Comparison of ENCODE assay signal across 17 cellular contexts in genomic region chr1:203488539-203488938, GRCh38. TPM values are rescaled to one million over a fixed set of nuclear protein-coding genes. Genes with fewer than 3 reads are reported as not detected.
DNase-seq lines count a peak whose midpoint lies in the region; ATAC-seq and TF ChIP-seq lines count a peak whose summit lies in the region.
"Had no signal": no experiment of that assay in that cellular context is flagged by ENCODE, and none has a peak within 500 bp of the region (broad histone marks: within the 10 kb centered on the region; RNA-seq: fewer than 3 reads in every experiment).

No MANE protein-coding gene starts in this region.

- H3K18ac ChIP-seq in mesendoderm (ENCODE audit: low read length), result no peak overlapping the region

- no peak overlapping the region for H2BK120ac ChIP-seq in mesendoderm (ENCODE audit: low read depth, low read length)

- H3K36me3 Mint-ChIP-seq in GM23338 (ENCODE audit: low read depth) (no peaks in the 10 kb centered on the region), T-helper 17 cell (ENCODE audit: low read depth) (no peaks in the 10 kb centered on the region)
- no peaks in the 10 kb centered on the region for H3K36me3 Mint-ChIP-seq in activated CD4-positive, alpha-beta memory T cell treated with anti-CD3 and anti-CD28 coated beads, Interleukin-2, amount 10 ng/mL, durations not matched to agents 7 days and 5 days (ENCODE audit: low read depth)
- H3K36me3 Mint-ChIP-seq: CD4-positive, alpha-beta memory T cell had no signal

- H4K5ac ChIP-seq in mesendoderm (ENCODE audit: low read length), result no peak overlapping the region

- H3K27ac ChIP-seq in GM23338 (ENCODE audit: low read depth), result no peak overlapping the region
- H3K27ac ChIP-seq in mesendoderm (ENCODE audit: low read depth, low read length), result no peak overlapping the region
- H3K27ac ChIP-seq in tibial nerve, result peak overlapping the region in 3 of 4 donors; percentile 80 to 90 (median 87)
- no peak overlapping the region for H3K27ac ChIP-seq in psoas muscle
- H3K27ac ChIP-seq: SJCRH30 had no signal

- H3K4me1 Mint-ChIP-seq in GM23338 (peaks cover 28% of the 10 kb centered on the region), T-helper 17 cell (peaks cover 17% of the 10 kb centered on the region)
- H3K4me1 Mint-ChIP-seq in activated CD4-positive, alpha-beta memory T cell treated with anti-CD3 and anti-CD28 coated beads, Interleukin-2, amount 10 ng/mL, durations not matched to agents 7 days and 5 days, result peaks cover 9% of the 10 kb centered on the region

- no peak overlapping the region for H3K4ac ChIP-seq in mesendoderm (ENCODE audit: low read depth, low read length)

- H3K4me3 ChIP-seq in GM23338 (no peak overlapping the region), mesendoderm (ENCODE audit: low read length) (no peak overlapping the region), tibial nerve (no peak overlapping the region), psoas muscle (no peak overlapping the region)

- no peak overlapping the region for H2BK15ac ChIP-seq in mesendoderm (replicated peaks; ENCODE audit: low read depth)

- TF ChIP-seq EP300 in tibial nerve (IDR thresholded peaks at IDR 0.05), result no peak

- H3K27ac Mint-ChIP-seq in GM23338 (no peak overlapping the region), T-helper 17 cell (no peak overlapping the region)
- no peak overlapping the region for H3K27ac Mint-ChIP-seq in activated CD4-positive, alpha-beta memory T cell treated with anti-CD3 and anti-CD28 coated beads, Interleukin-2, amount 10 ng/mL, durations not matched to agents 7 days and 5 days

- no peaks in the 10 kb centered on the region for H3K9me2 ChIP-seq in GM23338 (ENCODE audit: insufficient read depth)

- no peaks in the 10 kb centered on the region for H4K20me1 ChIP-seq in GM23338 (replicated peaks; ENCODE audit: insufficient read depth)
- H4K20me1 ChIP-seq: BLaER1 had no signal

- no peak overlapping the region for H3K9ac ChIP-seq in mesendoderm (ENCODE audit: low read length)

- H3K36me3 ChIP-seq in GM23338 (ENCODE audit: insufficient read depth) (no peaks in the 10 kb centered on the region), mesendoderm (ENCODE audit: control insufficient read depth, insufficient read depth, low read length) (no peaks in the 10 kb centered on the region), tibial nerve (peaks cover 0 to 39% (median 0%) of the 10 kb centered on the region in 3 donors), psoas muscle (ENCODE audit: insufficient read depth in 1 of 2, low read depth in 1 of 2) (no peaks in the 10 kb centered on the region)
- H3K36me3 ChIP-seq: BLaER1, SJCRH30 had no signal

- H3K79me2 ChIP-seq in GM23338 (replicated peaks; ENCODE audit: insufficient read depth), result no peaks in the 10 kb centered on the region
- no peaks in the 10 kb centered on the region for H3K79me2 ChIP-seq in mesendoderm (ENCODE audit: control insufficient read depth, insufficient read depth, low read length)

- CTCF ChIA-PET in activated CD4-positive, alpha-beta memory T cell treated with anti-CD3 and anti-CD28 coated beads, Interleukin-2, amount 10 ng/mL, durations not matched to agents 7 days and 5 days (lab: Charles Lee), result interaction anchor here (0.7 to 9.4 kb wide), 20 partner anchors 8 to 233 kb away, joined by 3 to 149 read pairs (median 4); partner anchors contain the start of gene PRELP

- TF ChIP-seq POLR2A in tibial nerve (IDR thresholded peaks at IDR 0.05), result peak in 1 of 2 donors; percentile 6

- no peaks in the 10 kb centered on the region for H3K9me3 Mint-ChIP-seq in GM23338
- H3K9me3 Mint-ChIP-seq in activated CD4-positive, alpha-beta memory T cell treated with anti-CD3 and anti-CD28 coated beads, Interleukin-2, amount 10 ng/mL, durations not matched to agents 7 days and 5 days, result no peaks in the 10 kb centered on the region
- H3K9me3 Mint-ChIP-seq: CD4-positive, alpha-beta memory T cell had no signal

- POLR2A ChIA-PET in activated CD4-positive, alpha-beta memory T cell treated with anti-CD3 and anti-CD28 coated beads, Interleukin-2, amount 10 ng/mL, durations not matched to agents 7 days and 5 days (lab: Charles Lee), result interaction anchor here (1.0 to 2.0 kb wide), 3 partner anchors 216 to 221 kb away, joined by 3 to 8 read pairs (median 6); no protein-coding TSS in a partner anchor

- in situ Hi-C loops in GM13977 (cut with MboI; ENCODE audit: low pct_unique_long_range_greater_than_20kb, low sequenced_read_pairs, unreplicated experiment), result loop anchor here (10.0 kb wide), 2 partner anchors 144 to 214 kb away; no protein-coding TSS in a partner anchor

- H3F3A ChIP-seq in GM23338 (replicated peaks; ENCODE audit: low read depth), result no peaks in the 10 kb centered on the region

- no peak overlapping the region for H3K4me3 Mint-ChIP-seq in GM23338
- H3K4me3 Mint-ChIP-seq in T-helper 17 cell, result peak overlapping the region; percentile 28
- H3K4me3 Mint-ChIP-seq in activated CD4-positive, alpha-beta memory T cell treated with anti-CD3 and anti-CD28 coated beads, Interleukin-2, amount 10 ng/mL, durations not matched to agents 7 days and 5 days, result no peak overlapping the region

- peak overlapping the region; percentile 26 for H3K56ac ChIP-seq in mesendoderm (ENCODE audit: low read length)

- TF ChIP-seq CTCF in GM23338 (conservative IDR thresholded peaks at IDR 0.05; ENCODE audit: low read depth in 2 of 2), result no peak
- TF ChIP-seq CTCF in tibial nerve (IDR thresholded peaks at IDR 0.05), result no peak
- TF ChIP-seq CTCF in psoas muscle (IDR thresholded peaks at IDR 0.05), result no peak
- TF ChIP-seq CTCF in GM13977 (IDR thresholded peaks at IDR 0.05; ENCODE audit: extremely low read depth, insufficient read depth, missing control alignments), result no peak

- H3K27me3 Mint-ChIP-seq in GM23338 (ENCODE audit: insufficient read depth, low read depth, poor library complexity), result peaks cover 7% of the 10 kb centered on the region
- peaks cover 20% of the 10 kb centered on the region for H3K27me3 Mint-ChIP-seq in T-helper 17 cell
- H3K27me3 Mint-ChIP-seq in activated CD4-positive, alpha-beta memory T cell treated with anti-CD3 and anti-CD28 coated beads, Interleukin-2, amount 10 ng/mL, durations not matched to agents 7 days and 5 days, result peaks cover 15% of the 10 kb centered on the region

- DNase-seq in GM23338 (ENCODE audit: low spot score), result no peak
- no peak for DNase-seq in T-helper 17 cell
- DNase-seq in mesendoderm, result no peak
- no peak for DNase-seq in tibial nerve (ENCODE audit: low spot score in 2 of 2)
- no peak for DNase-seq in activated CD4-positive, alpha-beta memory T cell treated with anti-CD3 and anti-CD28 coated beads, Interleukin-2, amount 10 ng/mL, durations not matched to agents 7 days and 5 days
- DNase-seq in psoas muscle, result no peak
- DNase-seq in GM13977 (ENCODE audit: low spot score), result no peak
- DNase-seq: CD4-positive, alpha-beta memory T cell; DMS153; GF-D8; GOT3; NCI-H1105; NCI-H2081; NCI-H2171 treated with DMSO at 0.1 percent for 48 hours; NCI-H446 treated with DMSO at 0.1 percent for 48 hours; SJCRH30 had no signal

- H3K79me1 ChIP-seq in mesendoderm (ENCODE audit: low read length), result no peaks in the 10 kb centered on the region

- H2AFZ ChIP-seq in GM23338, result peak overlapping the region; percentile 99; the same call in 1 of the 2 replicates

- no peak overlapping the region for H4K8ac ChIP-seq in mesendoderm (ENCODE audit: low read depth, low read length)

- H3K23ac ChIP-seq in mesendoderm (ENCODE audit: low read length), result no peak overlapping the region

- H3K27me3 ChIP-seq in GM23338 (ENCODE audit: insufficient read depth), result no peaks in the 10 kb centered on the region
- no peaks in the 10 kb centered on the region for H3K27me3 ChIP-seq in mesendoderm (ENCODE audit: insufficient read depth, low read length, poor library complexity)
- no peaks in the 10 kb centered on the region for H3K27me3 ChIP-seq in tibial nerve
- no peaks in the 10 kb centered on the region for H3K27me3 ChIP-seq in psoas muscle (ENCODE audit: insufficient read depth in 3 of 3, low read length in 2 of 3)
- H3K27me3 ChIP-seq: BLaER1 had no signal

- H2AK5ac ChIP-seq in mesendoderm (ENCODE audit: low read length), result no peak overlapping the region

- H3K4me1 ChIP-seq in GM23338 (ENCODE audit: insufficient read depth) (peaks cover 6% of the 10 kb centered on the region), mesendoderm (ENCODE audit: control insufficient read depth, low read depth, low read length) (peaks cover 13% of the 10 kb centered on the region), tibial nerve (peaks cover 0 to 66% (median 15%) of the 10 kb centered on the region in 4 donors), psoas muscle (peaks cover 11% of the 10 kb centered on the region)
- H3K4me1 ChIP-seq: SJCRH30 had no signal

- H2BK5ac ChIP-seq in mesendoderm (ENCODE audit: low read length), result no peak overlapping the region

- H3K9me3 ChIP-seq in T-helper 17 cell (ENCODE audit: control insufficient read depth, low read length, poor library complexity, severe bottlenecking), result no peaks in the 10 kb centered on the region
- no peaks in the 10 kb centered on the region for H3K9me3 ChIP-seq in tibial nerve
- no peaks in the 10 kb centered on the region for H3K9me3 ChIP-seq in psoas muscle
- H3K9me3 ChIP-seq: BLaER1, SJCRH30 had no signal

- no CpG with 5 or more reads among the region's 7 CpGs for WGBS in mesendoderm (ENCODE audit: extremely low coverage, insufficient coverage, low lambda C conversion rate)
- WGBS in tibial nerve, 2 donors, result 65 to 79% methylated on average over 7 of the region's 7 CpGs
- WGBS in psoas muscle, 3 donors, result 74 to 82% (median 81%) methylated on average over 7 of the region's 7 CpGs

- intact Hi-C loops in psoas muscle (cut with DNase I), result loop anchor here in 1 of 2 donors (5.0 kb wide), 1 partner anchor 216 kb away; no protein-coding TSS in a partner anchor

- no peak for ATAC-seq in GM23338
- no peak for ATAC-seq in T-helper 17 cell
- ATAC-seq in psoas muscle, result no peak

- H3K4me2 ChIP-seq in GM23338 (no peak overlapping the region), mesendoderm (ENCODE audit: low read length) (no peak overlapping the region)

RNA-seq across cellular contexts. Expression of gene OPTC, which starts 5.4 kb away (rescaled TPM):
- 1.0 TPM in 1 of 2 replicates, not detected in the other for total RNA-seq in GM23338 (2014; rRNA removed; shearing (Covaris generic))
- polyA plus RNA-seq in GM23338 (2016; fragmentation: Nextera tagmentation; extraction: Ambion mirVana) (0.26 and 0.50 TPM in 2 replicates), psoas muscle (not detected)
- total RNA-seq in T-helper 17 cell (not detected), tibial nerve (not detected), psoas muscle (not detected)
- polyA plus RNA-seq in mesendoderm (2013, experiment 1 of 2), result 0.42 TPM
- polyA plus RNA-seq in mesendoderm (2013, experiment 2 of 2), result 0.55 TPM
- total RNA-seq in activated CD4-positive, alpha-beta memory T cell treated with anti-CD3 and anti-CD28 coated beads, Interleukin-2, amount 10 ng/mL, durations not matched to agents 7 days and 5 days, result not detected
- total RNA-seq: CD4-positive, alpha-beta memory T cell; SJCRH30 had no signal
- polyA plus RNA-seq: CD4-positive, alpha-beta memory T cell had no signal

RNA-seq across cellular contexts. Expression of gene PRELP, which starts 12.9 kb away (rescaled TPM):
- 0.03 and 0.08 TPM in 2 replicates for total RNA-seq in GM23338 (2014; rRNA removed; shearing (Covaris generic))
- polyA plus RNA-seq in GM23338 (2016; fragmentation: Nextera tagmentation; extraction: Ambion mirVana) (0.03 and 0.12 TPM in 2 replicates), psoas muscle (1 to 10 TPM; 5.4 to 7.1 (median 6.6) TPM)
- total RNA-seq in T-helper 17 cell (not detected), tibial nerve (100 to 1,000 TPM; 108 to 291 (median 153) TPM), psoas muscle (10 to 100 TPM in 1 of 4 donors, 1 to 10 TPM in 3; 3.0 to 20.6 (median 6.3) TPM)
- 0.04 TPM for polyA plus RNA-seq in mesendoderm (2013, experiment 1 of 2)
- polyA plus RNA-seq in mesendoderm (2013, experiment 2 of 2), result 0.04 TPM
- total RNA-seq in activated CD4-positive, alpha-beta memory T cell treated with anti-CD3 and anti-CD28 coated beads, Interleukin-2, amount 10 ng/mL, durations not matched to agents 7 days and 5 days, result not detected
- total RNA-seq: CD4-positive, alpha-beta memory T cell; SJCRH30 had no signal
- polyA plus RNA-seq: CD4-positive, alpha-beta memory T cell had no signal

Comparison
In these comparisons a context has a peak if more than half of its experiments do, and no peak if none do; other contexts are left out.
1. H3K27ac ChIP-seq: peak in tibial nerve (3 of 4); none in GM23338 (single experiment), mesendoderm (single experiment) and psoas muscle (single experiment).
2. RNA of gene PRELP, which starts 12.9 kb away (total RNA-seq): 108 to 291 TPM in tibial nerve; 3.0 to 20.6 TPM in psoas muscle, 0.03 to 0.08 TPM in GM23338, not detected in T-helper 17 cell and not detected in activated CD4-positive, alpha-beta memory T cell treated with anti-CD3 and anti-CD28 coated beads, Interleukin-2, amount 10 ng/mL, durations not matched to agents 7 days and 5 days; every median in the first group is over 4 times any median in the second.